ENCODE assay signal across 11 cellular contexts in genomic region chr3:129657261-129658046, GRCh38. TPM values are rescaled to one million over a fixed set of nuclear protein-coding genes. Genes with fewer than 3 reads are reported as not detected.
DNase-seq lines count a peak whose midpoint lies in the region; ATAC-seq, FAIRE-seq and TF ChIP-seq lines count a peak whose summit lies in the region.
"Had no signal": no experiment of that assay in that cellular context is flagged by ENCODE, and none has a peak within 500 bp of the region (broad histone marks: within the 10 kb centered on the region; RNA-seq: fewer than 3 reads in every experiment).

No MANE protein-coding gene starts in this region.

- no peak overlapping the region for H3K4me3 ChIP-seq in body of pancreas
- H3K4me3 ChIP-seq in small intestine (ENCODE audit: low read depth in 1 of 2, low read length in 2 of 2) = no peak overlapping the region
- H3K4me3 ChIP-seq: esophagus muscularis mucosa had no signal

- no peak for DNase-seq in natural killer cell treated with Interleukin-12 subunit alpha and Interleukin-12 subunit beta and Interleukin-15 and Interleukin-18, amount 100 ng/mL, for 72 hours (ENCODE audit: low spot score)
- DNase-seq in natural killer cell (no peak), body of pancreas (no peak), left lobe of liver (ENCODE audit: low spot score) (no peak), small intestine (no peak), iPS-NIHi7 (ENCODE audit: extremely low spot score) (no peak), pons (ENCODE audit: low spot score) (no peak)
- no peak for DNase-seq in activated effector memory CD4-positive, alpha-beta T cell treated with anti-CD3 and anti-CD28 coated beads, Interleukin-2, amount 50 U/mL, for 16 hours
- DNase-seq: amniotic stem cell, NCI-H187 treated with DMSO at 0.1 percent for 48 hours had no signal

- H3K36me3 Mint-ChIP-seq in natural killer cell treated with Interleukin-12 subunit alpha and Interleukin-12 subunit beta and Interleukin-15 and Interleukin-18, amount 100 ng/mL, for 72 hours = no peaks in the 10 kb centered on the region
- H3K36me3 Mint-ChIP-seq in natural killer cell = no peaks in the 10 kb centered on the region

- H3K9me3 Mint-ChIP-seq in natural killer cell treated with Interleukin-12 subunit alpha and Interleukin-12 subunit beta and Interleukin-15 and Interleukin-18, amount 100 ng/mL, for 72 hours = no peaks in the 10 kb centered on the region
- H3K9me3 Mint-ChIP-seq in natural killer cell = no peaks in the 10 kb centered on the region

- intact Hi-C loops in natural killer cell (cut with micrococcal nuclease) = loop anchor here (10.0 kb wide), 1 partner anchor 167 kb away; no protein-coding TSS in a partner anchor
- intact Hi-C loops in body of pancreas (cut with DNase I) = no loop called here

- H3K27ac ChIP-seq in body of pancreas (peak overlapping the region in 1 of 4 donors; percentile 20), small intestine (ENCODE audit: low read depth in 1 of 2, low read length in 1 of 2) (no peak overlapping the region)

- FAIRE-seq in small intestine (lab: Jason Lieb, UNC) = no peak

- H3K27me3 Mint-ChIP-seq in natural killer cell treated with Interleukin-12 subunit alpha and Interleukin-12 subunit beta and Interleukin-15 and Interleukin-18, amount 100 ng/mL, for 72 hours = no peaks in the 10 kb centered on the region
- H3K27me3 Mint-ChIP-seq in natural killer cell (ENCODE audit: low read depth in 2 of 2) = no peaks in the 10 kb centered on the region

- H3K4me1 Mint-ChIP-seq in natural killer cell treated with Interleukin-12 subunit alpha and Interleukin-12 subunit beta and Interleukin-15 and Interleukin-18, amount 100 ng/mL, for 72 hours (ENCODE audit: low read depth in 2 of 2) = peaks cover 8 to 10% of the 10 kb centered on the region in 2 donors
- peaks cover 8 to 10% of the 10 kb centered on the region in 2 donors for H3K4me1 Mint-ChIP-seq in natural killer cell

- TF ChIP-seq POLR2A in body of pancreas (IDR thresholded peaks at IDR 0.05) = no peak

- TF ChIP-seq CTCF in natural killer cell (IDR thresholded peaks at IDR 0.05) = no peak
- no peak for TF ChIP-seq CTCF in body of pancreas (IDR thresholded peaks at IDR 0.05)

- H3K36me3 ChIP-seq in body of pancreas (replicated peaks in 1 of 2; ENCODE audit: insufficient read depth in 1 of 2, low read depth in 2 of 2) = peaks cover 0 to 2% of the 10 kb centered on the region in 2 donors
- H3K36me3 ChIP-seq in small intestine (ENCODE audit: control insufficient read depth in 2 of 2, insufficient read depth in 2 of 2, low read length in 2 of 2) = no peaks in the 10 kb centered on the region

- peak in 1 of 2 donors; percentile 44 for ATAC-seq in natural killer cell treated with Interleukin-12 subunit alpha and Interleukin-12 subunit beta and Interleukin-15 and Interleukin-18, amount 100 ng/mL, for 72 hours
- ATAC-seq in natural killer cell = no peak
- ATAC-seq in body of pancreas = peak; percentile 38
- peak; percentile 35 for ATAC-seq in left lobe of liver

- H3K27me3 ChIP-seq in body of pancreas (no peaks in the 10 kb centered on the region), small intestine (ENCODE audit: control insufficient read depth in 2 of 2, insufficient read depth in 2 of 2, low read length in 2 of 2) (no peaks in the 10 kb centered on the region)
- H3K27me3 ChIP-seq: esophagus muscularis mucosa had no signal

- peak overlapping the region; percentile 19 for H3K4me3 Mint-ChIP-seq in natural killer cell treated with Interleukin-12 subunit alpha and Interleukin-12 subunit beta and Interleukin-15 and Interleukin-18, amount 100 ng/mL, for 72 hours
- no peak overlapping the region for H3K4me3 Mint-ChIP-seq in natural killer cell

- 62 to 65% methylated on average over 2 of the region's 2 CpGs for WGBS in body of pancreas, 2 donors
- 67 to 76% (median 71%) methylated on average over 2 of the region's 2 CpGs for WGBS in small intestine, 3 donors

- H3K9me3 ChIP-seq in body of pancreas (no peaks in the 10 kb centered on the region), small intestine (ENCODE audit: control insufficient read depth, low read depth) (no peaks in the 10 kb centered on the region)
- H3K9me3 ChIP-seq: esophagus muscularis mucosa had no signal

- H3K4me1 ChIP-seq in body of pancreas = peaks cover 36% of the 10 kb centered on the region
- peaks cover 0 to 9% of the 10 kb centered on the region in 2 donors for H3K4me1 ChIP-seq in small intestine (ENCODE audit: control insufficient read depth in 2 of 2, insufficient read depth in 1 of 2, low read depth in 1 of 2, low read length in 1 of 2)

- H3K27ac Mint-ChIP-seq in natural killer cell treated with Interleukin-12 subunit alpha and Interleukin-12 subunit beta and Interleukin-15 and Interleukin-18, amount 100 ng/mL, for 72 hours = no peak overlapping the region
- peak overlapping the region in 1 of 2 donors; percentile 30 for H3K27ac Mint-ChIP-seq in natural killer cell

RNA-seq across cellular contexts. Expression of gene PLXND1, which starts 51.0 kb away (rescaled TPM):
- total RNA-seq in natural killer cell treated with Interleukin-12 subunit alpha and Interleukin-12 subunit beta and Interleukin-15 and Interleukin-18, amount 100 ng/mL, for 72 hours = 1 to 10 TPM; 2.8 to 4.8 TPM
- total RNA-seq in natural killer cell = 100 to 1,000 TPM; 135 to 214 (median 189) TPM
- 100 to 1,000 TPM in 1 of 2 donors, 10 to 100 TPM in 1; 47.7 to 135 TPM for total RNA-seq in body of pancreas
- total RNA-seq in left lobe of liver = 29.5 TPM
- polyA plus RNA-seq in small intestine = 10 to 100 TPM in 1 of 3 donors, 1 to 10 TPM in 2; 3.4 to 54.7 (median 7.0) TPM

Comparison
In these comparisons a context has a peak if more than half of its experiments do, and no peak if none do; other contexts are left out.
1. ATAC-seq: peak in body of pancreas (single experiment) and left lobe of liver (single experiment); none in natural killer cell (0 of 3).